Comparison of ENCODE assay signal across 26 cellular contexts in genomic region chr15:58014040-58014439, GRCh38. TPM values are rescaled to one million over a fixed set of nuclear protein-coding genes. Genes with fewer than 3 reads are reported as not detected.
"Had no signal": no experiment of that assay in that cellular context is flagged by ENCODE, and none has a peak within 500 bp of the region (broad histone marks: within the 10 kb centered on the region; RNA-seq: fewer than 3 reads in every experiment).

No MANE protein-coding gene starts in this region.

- H3K36me3 ChIP-seq: neutrophil, ovary, right lobe of liver, sigmoid colon, stomach, thoracic aorta, thyroid gland, tibial nerve, upper lobe of right lung, uterus had no signal

- DNase-seq: naive thymus-derived CD8-positive, alpha-beta T cell; nephron progenitor cell; nucleus accumbens; ovary; posterior cingulate gyrus; psoas muscle; right cardiac atrium; right lobe of liver; sigmoid colon; small intestine; stimulated activated CD4-positive, alpha-beta T cell treated with anti-CD3 and anti-CD28 coated beads, Interleukin-15, amount 100 ng/mL, for 24 hours; stimulated activated CD4-positive, alpha-beta T cell treated with anti-CD3 and anti-CD28 coated beads, Interleukin-2, amount 100 ng/mL, for 24 hours; stimulated activated CD4-positive, alpha-beta T cell treated with anti-CD3 and anti-CD28 coated beads, Interleukin-2, amount 100 ng/mL, for 48 hours; stimulated activated CD4-positive, alpha-beta T cell treated with anti-CD3 and anti-CD28 coated beads, Interleukin-4, amount 100 ng/mL, for 24 hours; stimulated activated naive B cell treated with anti-CD40 and anti-IgM and Interleukin-4, amounts not matched to agents 10 μg/mL and 1 μg/mL and 100 μg/mL, for 72 hours; stimulated activated naive CD4-positive, alpha-beta T cell treated with Interleukin-2 at 50 U/mL for 16 hours; stomach; thyroid gland; upper lobe of right lung; uterus had no signal

- H3K27me3 ChIP-seq: ovary, right lobe of liver, sigmoid colon, thyroid gland, uterus had no signal

- H3K4me1 ChIP-seq: parathyroid adenoma, psoas muscle, right lobe of liver, sigmoid colon, stomach, thyroid gland, tibial nerve, upper lobe of right lung, uterus had no signal

- H3K27ac ChIP-seq: neutrophil, ovary, parathyroid adenoma, psoas muscle, right lobe of liver, sigmoid colon, stomach, thoracic aorta, thyroid gland, tibial nerve, upper lobe of right lung, uterus had no signal

- H3K4me3 ChIP-seq: ovary, psoas muscle, right lobe of liver, sigmoid colon, stomach, thoracic aorta, thyroid gland, tibial nerve, upper lobe of right lung, uterus had no signal

- H3K9me3 ChIP-seq: neutrophil, ovary, psoas muscle, right lobe of liver, sigmoid colon, stomach, thoracic aorta, thyroid gland, tibial nerve, upper lobe of right lung, uterus had no signal

- ATAC-seq: naive thymus-derived CD8-positive, alpha-beta T cell; natural killer cell treated with Interleukin-12 subunit alpha and Interleukin-12 subunit beta and Interleukin-15 and Interleukin-18, amount 100 ng/mL, for 72 hours; psoas muscle; right cardiac atrium; right lobe of liver; stimulated activated effector memory CD8-positive, alpha-beta T cell treated with anti-CD3 and anti-CD28 coated beads, Interleukin-12 subunit alpha, Interleukin-12 subunit beta, amount 100 ng/mL, for 72 hours; stimulated activated naive B cell treated with anti-CD40 and anti-IgM and Interleukin-4, amounts not matched to agents 10 μg/mL and 1 μg/mL and 100 μg/mL, for 72 hours; upper lobe of right lung had no signal

- H2AFZ ChIP-seq: parathyroid adenoma had no signal

- H3K79me2 ChIP-seq: parathyroid adenoma had no signal

RNA-seq across cellular contexts. Expression of gene ALDH1A2, which starts 51.5 kb away (rescaled TPM):
- total RNA-seq: naive thymus-derived CD8-positive, alpha-beta T cell; natural killer cell treated with Interleukin-12 subunit alpha and Interleukin-12 subunit beta and Interleukin-15 and Interleukin-18, amount 100 ng/mL, for 72 hours had no signal
- polyA plus RNA-seq: naive thymus-derived CD8-positive, alpha-beta T cell had no signal
